In genomic region chr5:67156976-67157583, GRCh38 we compare ENCODE assay signal across 8 cellular contexts. TPM values are rescaled to one million over a fixed set of nuclear protein-coding genes. Genes with fewer than 3 reads are reported as not detected.
DNase-seq lines count a peak whose midpoint lies in the region; ATAC-seq, FAIRE-seq and TF ChIP-seq lines count a peak whose summit lies in the region.

No MANE protein-coding gene starts in this region.

- DNase-seq in Ammon's horn (ENCODE audit: low spot score) (peak; percentile 48), HTR-8/SVneo (ENCODE audit: insufficient read length, low spot score) (peak; percentile 19), UCSD-AML1 (lab: John Stamatoyannopoulos, UW; ENCODE audit: unreplicated experiment) (peak; percentile 19), mesendoderm (peak; percentile 39), uterus (peak in 1 of 2 donors; percentile 42), ecto neural progenitor cell (ENCODE audit: low spot score) (no peak)
- peak in 1 of 2 donors; percentile 23 for DNase-seq in central memory CD8-positive, alpha-beta T cell (ENCODE audit: low spot score in 2 of 2)

- no peak overlapping the region for H3K4me3 ChIP-seq in mesendoderm (ENCODE audit: low read length)
- no peak overlapping the region for H3K4me3 ChIP-seq in uterus

- H3K4me1 ChIP-seq in mesendoderm (ENCODE audit: control insufficient read depth, low read depth, low read length) = no peaks in the 10 kb centered on the region
- no peaks in the 10 kb centered on the region for H3K4me1 ChIP-seq in uterus

- H3K36me3 ChIP-seq in mesendoderm (ENCODE audit: control insufficient read depth, insufficient read depth, low read length) (no peaks in the 10 kb centered on the region), uterus (no peaks in the 10 kb centered on the region)

- no peaks in the 10 kb centered on the region for H3K9me3 Mint-ChIP-seq in central memory CD8-positive, alpha-beta T cell

- no peaks in the 10 kb centered on the region for H3K79me1 ChIP-seq in mesendoderm (ENCODE audit: low read length)

- H3K56ac ChIP-seq in mesendoderm (ENCODE audit: low read length) = no peak overlapping the region

- no peak overlapping the region for H2BK15ac ChIP-seq in mesendoderm (replicated peaks; ENCODE audit: low read depth)

- H3K36me3 Mint-ChIP-seq in central memory CD8-positive, alpha-beta T cell (ENCODE audit: insufficient read depth) = peaks cover 3% of the 10 kb centered on the region

- FAIRE-seq in HTR-8/SVneo (lab: Jason Lieb, UNC) = no peak

- H2BK5ac ChIP-seq in mesendoderm (ENCODE audit: low read length) = no peak overlapping the region

- no peak overlapping the region for H2AK5ac ChIP-seq in mesendoderm (ENCODE audit: low read length)

- H2BK120ac ChIP-seq in mesendoderm (ENCODE audit: low read depth, low read length) = no peak overlapping the region

- H3K4me3 Mint-ChIP-seq in central memory CD8-positive, alpha-beta T cell = peak overlapping the region; percentile 4

- H3K27ac Mint-ChIP-seq in central memory CD8-positive, alpha-beta T cell (ENCODE audit: low read depth) = peak overlapping the region; percentile 56

- TF ChIP-seq POLR2A in uterus (IDR thresholded peaks at IDR 0.05) = no peak

- no peak overlapping the region for H3K23ac ChIP-seq in mesendoderm (ENCODE audit: low read length)

- H3K4me1 Mint-ChIP-seq in central memory CD8-positive, alpha-beta T cell = peaks cover 35% of the 10 kb centered on the region

- peak; percentile 57 for ATAC-seq in GM18868 (IDR thresholded peaks at IDR 0.05; ENCODE audit: unreplicated experiment)
- no peak for ATAC-seq in central memory CD8-positive, alpha-beta T cell (replicated peaks; ENCODE audit: extremely low read depth, poor library complexity, severe bottlenecking)

- no peaks in the 10 kb centered on the region for H3K27me3 Mint-ChIP-seq in central memory CD8-positive, alpha-beta T cell

- no peak overlapping the region for H3K9ac ChIP-seq in mesendoderm (ENCODE audit: low read length)

- no CpG with 5 or more reads among the region's 5 CpGs for WGBS in mesendoderm (ENCODE audit: extremely low coverage, insufficient coverage, low lambda C conversion rate)

- no peak overlapping the region for H4K8ac ChIP-seq in mesendoderm (ENCODE audit: low read depth, low read length)

- intact Hi-C loops in uterus (cut with DNase I; ENCODE audit: low total_unique reads) = no loop called here

- no peak overlapping the region for H3K18ac ChIP-seq in mesendoderm (ENCODE audit: low read length)

- no peak overlapping the region for H4K5ac ChIP-seq in mesendoderm (ENCODE audit: low read length)

- H3K4me2 ChIP-seq in mesendoderm (ENCODE audit: low read length) = no peak overlapping the region

- H3K79me2 ChIP-seq in mesendoderm (ENCODE audit: control insufficient read depth, insufficient read depth, low read length) = no peaks in the 10 kb centered on the region

- H3K9me3 ChIP-seq in uterus = no peaks in the 10 kb centered on the region

- H3K4ac ChIP-seq in mesendoderm (ENCODE audit: low read depth, low read length) = no peak overlapping the region

- H3K27me3 ChIP-seq in mesendoderm (ENCODE audit: insufficient read depth, low read length, poor library complexity) (no peaks in the 10 kb centered on the region), uterus (no peaks in the 10 kb centered on the region)

- TF ChIP-seq CTCF in uterus (IDR thresholded peaks at IDR 0.05) = peak; percentile 62 to 72 (median 68)

- H3K27ac ChIP-seq in mesendoderm (ENCODE audit: low read depth, low read length) (no peak overlapping the region), uterus (peak overlapping the region in 1 of 2 donors; percentile 9)

RNA-seq across cellular contexts. Expression of gene CD180, which starts 39.5 kb away (rescaled TPM):
- not detected for polyA plus RNA-seq in mesendoderm (2013, experiment 1 of 2)
- polyA plus RNA-seq in mesendoderm (2013, experiment 2 of 2) = not detected
- under 1 TPM in 3 of 4 donors, not detected in 1; 0.37 to 0.83 (median 0.59) TPM for total RNA-seq in uterus
